ENCODE assay signal across 8 cellular contexts in the genomic region with DNA sequence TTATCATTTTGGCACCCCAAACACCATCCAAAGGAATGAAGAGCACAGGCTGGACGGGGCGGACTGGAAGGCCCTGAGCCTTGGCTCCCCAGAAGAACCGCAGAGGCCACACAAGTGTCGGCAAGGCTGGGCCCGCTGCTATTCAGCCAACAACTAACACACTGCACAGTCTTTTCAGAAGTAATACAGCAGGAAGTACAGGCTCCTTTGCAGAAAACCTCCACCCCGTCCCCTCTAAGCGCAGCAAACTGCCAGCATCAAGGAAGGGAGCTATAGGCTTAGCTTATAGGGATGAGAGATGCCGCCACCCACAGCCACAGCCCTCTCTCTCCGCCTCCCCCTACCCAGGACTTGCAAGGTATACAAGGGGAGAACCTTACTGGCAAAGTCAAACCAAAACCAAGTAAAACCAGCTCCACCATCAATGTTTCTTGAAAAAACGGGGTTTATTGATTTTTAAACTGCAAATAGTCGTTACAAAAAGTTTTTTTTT. TPM values are rescaled to one million over a fixed set of nuclear protein-coding genes. Genes with fewer than 3 reads are reported as not detected.
DNase-seq lines count a peak whose midpoint lies in the region; ATAC-seq and TF ChIP-seq lines count a peak whose summit lies in the region.

No MANE protein-coding gene starts in this region.

- peak overlapping the region; percentile 28 to 54 (median 31) for H3K4me3 ChIP-seq in skeletal muscle tissue (ENCODE audit: low read length in 3 of 3)

- H3K27me3 ChIP-seq in skeletal muscle tissue (ENCODE audit: control insufficient read depth in 3 of 3, insufficient read depth in 3 of 3, low read length in 3 of 3), result no peaks in the 10 kb centered on the region

- no peaks in the 10 kb centered on the region for H3K9me3 ChIP-seq in skeletal muscle tissue (ENCODE audit: control insufficient read depth in 3 of 3, low read length in 3 of 3)

- intact Hi-C loops in activated T-helper 1 cell treated with anti-CD3 and anti-CD28 coated beads, Interleukin-12 subunit alpha, Interleukin-12 subunit beta, Interleukin-2, Interleukin-4 antibody, amounts not matched to agents 30 ng/mL and 10 ng/mL and 1 ng/mL, durations not matched to agents 14 hours and 24 hours and 36 hours (cut with micrococcal nuclease), result loop anchor here (2.0 kb wide), 1 partner anchor 408 kb away; no protein-coding TSS in a partner anchor

- peak overlapping the region; percentile 78 for H3K4me3 Mint-ChIP-seq in activated T-helper 1 cell treated with anti-CD3 and anti-CD28 coated beads, Interleukin-12 subunit alpha, Interleukin-12 subunit beta, Interleukin-2, Interleukin-4 antibody, amounts not matched to agents 30 ng/mL and 10 ng/mL and 1 ng/mL, durations not matched to agents 14 hours and 24 hours and 36 hours
- H3K4me3 Mint-ChIP-seq in glutamatergic neuron (ENCODE audit: unreplicated experiment), result no peak overlapping the region

- H3K36me3 Mint-ChIP-seq in activated T-helper 1 cell treated with anti-CD3 and anti-CD28 coated beads, Interleukin-12 subunit alpha, Interleukin-12 subunit beta, Interleukin-2, Interleukin-4 antibody, amounts not matched to agents 30 ng/mL and 10 ng/mL and 1 ng/mL, durations not matched to agents 14 hours and 24 hours and 36 hours (ENCODE audit: low read depth), result peaks cover 53% of the 10 kb centered on the region
- H3K36me3 Mint-ChIP-seq in glutamatergic neuron (ENCODE audit: unreplicated experiment), result no peaks in the 10 kb centered on the region

- no peak for ATAC-seq in GM21723 (IDR thresholded peaks at IDR 0.05; ENCODE audit: unreplicated experiment)

- TF ChIP-seq CTCF in glutamatergic neuron (IDR thresholded peaks at IDR 0.05; ENCODE audit: partially characterized antibody, unreplicated experiment), result no peak

- H3K9ac ChIP-seq in skeletal muscle tissue (ENCODE audit: low read depth in 1 of 3, low read length in 3 of 3), result peak overlapping the region in 2 of 3 donors; percentile 18 to 40

- peaks cover 67% of the 10 kb centered on the region for H3K4me1 Mint-ChIP-seq in activated T-helper 1 cell treated with anti-CD3 and anti-CD28 coated beads, Interleukin-12 subunit alpha, Interleukin-12 subunit beta, Interleukin-2, Interleukin-4 antibody, amounts not matched to agents 30 ng/mL and 10 ng/mL and 1 ng/mL, durations not matched to agents 14 hours and 24 hours and 36 hours (ENCODE audit: low read depth)
- no peaks in the 10 kb centered on the region for H3K4me1 Mint-ChIP-seq in glutamatergic neuron (ENCODE audit: low read depth, unreplicated experiment)

- peaks cover 26 to 36% (median 27%) of the 10 kb centered on the region in 3 donors for H3K4me1 ChIP-seq in skeletal muscle tissue (ENCODE audit: control insufficient read depth in 3 of 3, insufficient read depth in 3 of 3, low read length in 3 of 3)

- H3K27ac Mint-ChIP-seq in activated T-helper 1 cell treated with anti-CD3 and anti-CD28 coated beads, Interleukin-12 subunit alpha, Interleukin-12 subunit beta, Interleukin-2, Interleukin-4 antibody, amounts not matched to agents 30 ng/mL and 10 ng/mL and 1 ng/mL, durations not matched to agents 14 hours and 24 hours and 36 hours, result peak overlapping the region; percentile 88
- no peak overlapping the region for H3K27ac Mint-ChIP-seq in glutamatergic neuron (ENCODE audit: unreplicated experiment)

- DNase-seq in HK-2 (ENCODE audit: unreplicated experiment), result peak; percentile 86
- DNase-seq in activated T-helper 1 cell treated with anti-CD3 and anti-CD28 coated beads, Interleukin-12 subunit alpha, Interleukin-12 subunit beta, Interleukin-2, Interleukin-4 antibody, amounts not matched to agents 30 ng/mL and 10 ng/mL and 1 ng/mL, durations not matched to agents 14 hours and 24 hours and 36 hours (ENCODE audit: low spot score), result no peak
- peak; percentile 12 for DNase-seq in glutamatergic neuron
- DNase-seq in NCI-H146 (lab: John Stamatoyannopoulos, UW), result no peak
- DNase-seq in NCI-H187 treated with DMSO at 0.1 percent for 48 hours (lab: John Stamatoyannopoulos, UW), result no peak
- DNase-seq in COLO668 (lab: John Stamatoyannopoulos, UW; ENCODE audit: unreplicated experiment), result no peak

- peak overlapping the region; percentile 44 for H3K27ac ChIP-seq in skeletal muscle tissue (ENCODE audit: low read depth, low read length)

- H3K27me3 Mint-ChIP-seq in activated T-helper 1 cell treated with anti-CD3 and anti-CD28 coated beads, Interleukin-12 subunit alpha, Interleukin-12 subunit beta, Interleukin-2, Interleukin-4 antibody, amounts not matched to agents 30 ng/mL and 10 ng/mL and 1 ng/mL, durations not matched to agents 14 hours and 24 hours and 36 hours (ENCODE audit: insufficient read depth), result no peaks in the 10 kb centered on the region
- H3K27me3 Mint-ChIP-seq in glutamatergic neuron (ENCODE audit: unreplicated experiment), result peaks cover 8% of the 10 kb centered on the region

- H3K36me3 ChIP-seq in skeletal muscle tissue (ENCODE audit: control insufficient read depth in 3 of 3, insufficient read depth in 3 of 3, low read length in 3 of 3), result peaks cover 31 to 38% (median 37%) of the 10 kb centered on the region in 3 donors

- H3K9me3 Mint-ChIP-seq in activated T-helper 1 cell treated with anti-CD3 and anti-CD28 coated beads, Interleukin-12 subunit alpha, Interleukin-12 subunit beta, Interleukin-2, Interleukin-4 antibody, amounts not matched to agents 30 ng/mL and 10 ng/mL and 1 ng/mL, durations not matched to agents 14 hours and 24 hours and 36 hours, result no peaks in the 10 kb centered on the region
- peaks cover 2% of the 10 kb centered on the region for H3K9me3 Mint-ChIP-seq in glutamatergic neuron (ENCODE audit: unreplicated experiment)

RNA-seq across cellular contexts. Expression of gene ZFP36L1, which starts 5.6 kb away (rescaled TPM):
- 149 and 156 TPM in 2 replicates for total RNA-seq in activated T-helper 1 cell treated with anti-CD3 and anti-CD28 coated beads, Interleukin-12 subunit alpha, Interleukin-12 subunit beta, Interleukin-2, Interleukin-4 antibody, amounts not matched to agents 30 ng/mL and 10 ng/mL and 1 ng/mL, durations not matched to agents 14 hours and 24 hours and 36 hours
- total RNA-seq in glutamatergic neuron (ENCODE audit: unreplicated experiment), result 2.7 TPM
- 27.7 TPM for total RNA-seq in skeletal muscle tissue

Comparison
In these comparisons a context has a peak if more than half of its experiments do, and no peak if none do; other contexts are left out.
1. DNase-seq: peak in HK-2 (single experiment) and glutamatergic neuron (single experiment); none in activated T-helper 1 cell treated with anti-CD3 and anti-CD28 coated beads, Interleukin-12 subunit alpha, Interleukin-12 subunit beta, Interleukin-2, Interleukin-4 antibody, amounts not matched to agents 30 ng/mL and 10 ng/mL and 1 ng/mL, durations not matched to agents 14 hours and 24 hours and 36 hours (single experiment), NCI-H146 (single experiment), NCI-H187 treated with DMSO at 0.1 percent for 48 hours (single experiment) and COLO668 (single experiment).